In the genomic region with DNA sequence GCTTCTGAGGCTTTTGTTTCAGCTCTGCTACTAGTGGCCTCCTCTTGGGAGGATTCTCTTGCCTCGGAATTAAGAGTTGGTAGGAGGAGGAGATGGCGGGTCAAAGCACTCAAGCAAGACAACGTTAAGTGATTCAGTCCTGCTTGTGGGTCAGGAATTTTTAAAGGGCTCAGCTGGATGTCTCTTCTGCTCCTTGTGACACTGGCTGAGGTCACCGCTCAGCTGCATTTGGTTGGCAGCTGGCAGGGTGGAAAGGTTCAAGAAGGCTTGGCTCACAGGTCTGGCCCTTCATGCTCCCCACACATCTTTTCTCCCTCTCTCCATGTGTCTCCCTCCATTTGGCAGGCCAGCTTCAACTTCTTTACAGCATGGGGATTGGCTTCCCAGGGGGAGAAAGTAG, we compare ENCODE assay signal across 17 cellular contexts.
DNase-seq lines count a peak whose midpoint lies in the region; ATAC-seq, FAIRE-seq and TF ChIP-seq lines count a peak whose summit lies in the region.
"Had no signal": no experiment of that assay in that cellular context is flagged by ENCODE, and none has a peak within 500 bp of the region (broad histone marks: within the 10 kb centered on the region; RNA-seq: fewer than 3 reads in every experiment).

No MANE protein-coding gene starts in this region.

- H2AFZ ChIP-seq in GM23338 = no peak overlapping the region
- no peak overlapping the region for H2AFZ ChIP-seq in mesenchymal stem cell (ENCODE audit: low read depth, low read length)
- H2AFZ ChIP-seq in hepatocyte = no peak overlapping the region

- no peak overlapping the region for H4K91ac ChIP-seq in mesenchymal stem cell (ENCODE audit: low read length)

- no peak overlapping the region for H3K14ac ChIP-seq in mesenchymal stem cell (ENCODE audit: low read length in 2 of 2)

- no peaks in the 10 kb centered on the region for H3K27me3 Mint-ChIP-seq in GM23338 (ENCODE audit: insufficient read depth, low read depth, poor library complexity)

- H3K27me3 ChIP-seq in GM23338 (ENCODE audit: insufficient read depth) (no peaks in the 10 kb centered on the region), mesenchymal stem cell (ENCODE audit: control insufficient read depth in 1 of 2, insufficient read depth in 1 of 2, low read length in 2 of 2) (no peaks in the 10 kb centered on the region), thymus (ENCODE audit: control insufficient read depth, insufficient read depth) (no peaks in the 10 kb centered on the region), hepatocyte (no peaks in the 10 kb centered on the region)
- H3K27me3 ChIP-seq: BLaER1 treated with 17β-estradiol and CSF1 and Interleukin-3, amounts not matched to agents 10 nM and 100 nM had no signal

- no peaks in the 10 kb centered on the region for H3K4me1 Mint-ChIP-seq in GM23338

- no peak for TF ChIP-seq CTCF in GM23338 (conservative IDR thresholded peaks at IDR 0.05; ENCODE audit: low read depth in 2 of 2)
- no peak for TF ChIP-seq CTCF in hepatocyte (IDR thresholded peaks at IDR 0.05; ENCODE audit: poor library complexity)

- H3K9me3 ChIP-seq in mesenchymal stem cell (ENCODE audit: control insufficient read depth, low read length) (no peaks in the 10 kb centered on the region), thymus (ENCODE audit: control insufficient read depth) (no peaks in the 10 kb centered on the region), hepatocyte (ENCODE audit: low read depth) (no peaks in the 10 kb centered on the region)
- H3K9me3 ChIP-seq: A549, HAP-1 had no signal

- H3K27ac ChIP-seq in GM23338 (ENCODE audit: low read depth) (no peak overlapping the region), mesenchymal stem cell (ENCODE audit: low read length, poor library complexity, severe bottlenecking) (peak overlapping the region; percentile 47), thymus (ENCODE audit: low read depth) (peak overlapping the region; percentile 75), hepatocyte (no peak overlapping the region)
- H3K27ac ChIP-seq: A549; BLaER1 treated with 17β-estradiol and CSF1 and Interleukin-3, amounts not matched to agents 10 nM and 100 nM had no signal

- 85% methylated on average over 3 of the region's 4 CpGs for WGBS in mesenchymal stem cell
- WGBS in thymus = 95% methylated on average over 4 of the region's 4 CpGs
- 96% methylated on average over 4 of the region's 4 CpGs for WGBS in hepatocyte (ENCODE audit: low lambda C conversion rate, missing lambda C conversion rate)

- no peak overlapping the region for H2BK12ac ChIP-seq in mesenchymal stem cell (ENCODE audit: low read length in 2 of 2)

- no peaks in the 10 kb centered on the region for H3K36me3 Mint-ChIP-seq in GM23338 (ENCODE audit: low read depth)
- H3K36me3 Mint-ChIP-seq: CD8-positive, alpha-beta T cell had no signal

- H2BK15ac ChIP-seq in mesenchymal stem cell (ENCODE audit: low read depth, poor library complexity, severe bottlenecking) = no peak overlapping the region

- no peak overlapping the region for H3K4ac ChIP-seq in mesenchymal stem cell (ENCODE audit: low read depth in 1 of 2, low read length in 2 of 2)

- H2AK5ac ChIP-seq in mesenchymal stem cell (ENCODE audit: low read length, severe bottlenecking) = no peak overlapping the region

- DNase-seq in GM23338 (ENCODE audit: low spot score) (no peak), RCC 7860 (ENCODE audit: low spot score) (peak; percentile 5), mesenchymal stem cell (no peak), GM19240 (ENCODE audit: insufficient read length, low spot score) (no peak), hepatocyte (ENCODE audit: low spot score) (no peak), nucleus accumbens (lab: John Stamatoyannopoulos, UW) (no peak)
- DNase-seq: Calu3; CD8-positive, alpha-beta T cell; DMS 273 treated with DMSO at 0.1 percent for 48 hours; DMS53; DND-41; EL had no signal

- H3K79me2 ChIP-seq in GM23338 (replicated peaks; ENCODE audit: insufficient read depth) (no peaks in the 10 kb centered on the region), hepatocyte (no peaks in the 10 kb centered on the region)

- ATAC-seq in GM23338 = no peak
- ATAC-seq: A549; CD8-positive, alpha-beta T cell; GM12878 had no signal

- H3K9me2 ChIP-seq in GM23338 (ENCODE audit: insufficient read depth) (no peaks in the 10 kb centered on the region), hepatocyte (replicated peaks; ENCODE audit: insufficient read depth) (no peaks in the 10 kb centered on the region)

- no peak overlapping the region for H3K27ac Mint-ChIP-seq in GM23338
- H3K27ac Mint-ChIP-seq: CD8-positive, alpha-beta T cell had no signal

- H3F3A ChIP-seq in GM23338 (replicated peaks; ENCODE audit: low read depth) = no peaks in the 10 kb centered on the region

- H3K18ac ChIP-seq in mesenchymal stem cell (ENCODE audit: low read depth in 1 of 2, low read length in 2 of 2) = no peak overlapping the region

- no peak overlapping the region for H3K9ac ChIP-seq in mesenchymal stem cell (ENCODE audit: low read length)
- H3K9ac ChIP-seq: BLaER1 treated with 17β-estradiol and CSF1 and Interleukin-3, amounts not matched to agents 10 nM and 100 nM had no signal

- H2BK5ac ChIP-seq in mesenchymal stem cell (ENCODE audit: low read depth, low read length, poor library complexity, severe bottlenecking) = peak overlapping the region; percentile 84

- no peak overlapping the region for H3K4me3 Mint-ChIP-seq in GM23338
- H3K4me3 Mint-ChIP-seq: CD8-positive, alpha-beta T cell had no signal

- H3K4me3 ChIP-seq in GM23338 = no peak overlapping the region
- no peak overlapping the region for H3K4me3 ChIP-seq in mesenchymal stem cell (ENCODE audit: insufficient read depth in 1 of 2, low read depth in 1 of 2, low read length in 2 of 2)
- H3K4me3 ChIP-seq in thymus (ENCODE audit: low read length) = no peak overlapping the region
- no peak overlapping the region for H3K4me3 ChIP-seq in hepatocyte
- H3K4me3 ChIP-seq: A549; BLaER1 treated with 17β-estradiol and CSF1 and Interleukin-3, amounts not matched to agents 10 nM and 100 nM; GM12878; HAP-1 had no signal

- no peak overlapping the region for H4K8ac ChIP-seq in mesenchymal stem cell (ENCODE audit: low read length)

- H3K79me1 ChIP-seq in mesenchymal stem cell (replicated peaks; ENCODE audit: low read length, poor library complexity, severe bottlenecking) = peaks cover 10% of the 10 kb centered on the region

- H3K4me2 ChIP-seq in GM23338 (no peak overlapping the region), mesenchymal stem cell (ENCODE audit: low read length, poor library complexity, severe bottlenecking) (no peak overlapping the region), hepatocyte (no peak overlapping the region)
- H3K4me2 ChIP-seq: A549 had no signal

- H3K36me3 ChIP-seq in GM23338 (ENCODE audit: insufficient read depth) = no peaks in the 10 kb centered on the region
- H3K36me3 ChIP-seq in mesenchymal stem cell (ENCODE audit: control insufficient read depth in 1 of 2, insufficient read depth in 2 of 2, low read depth in 1 of 2, low read length in 2 of 2) = peaks cover 0 to 7% of the 10 kb centered on the region in 2 experiments
- no peaks in the 10 kb centered on the region for H3K36me3 ChIP-seq in thymus (ENCODE audit: control insufficient read depth, insufficient read depth)
- H3K36me3 ChIP-seq in hepatocyte (replicated peaks; ENCODE audit: insufficient read depth, low read depth) = no peaks in the 10 kb centered on the region
- H3K36me3 ChIP-seq: BLaER1 treated with 17β-estradiol and CSF1 and Interleukin-3, amounts not matched to agents 10 nM and 100 nM; HAP-1 had no signal

- no peak overlapping the region for H3K23ac ChIP-seq in mesenchymal stem cell (ENCODE audit: low read length in 2 of 2)

- no peaks in the 10 kb centered on the region; the same call in 2 of the 3 replicates for H3K9me3 Mint-ChIP-seq in GM23338

- H4K20me1 ChIP-seq in GM23338 (replicated peaks; ENCODE audit: insufficient read depth) (no peaks in the 10 kb centered on the region), hepatocyte (ENCODE audit: insufficient read depth, poor library complexity, severe bottlenecking) (no peaks in the 10 kb centered on the region)
- H4K20me1 ChIP-seq: BLaER1 treated with 17β-estradiol and CSF1 and Interleukin-3, amounts not matched to agents 10 nM and 100 nM had no signal

- no peak overlapping the region for H2BK120ac ChIP-seq in mesenchymal stem cell (ENCODE audit: low read depth, low read length)

- FAIRE-seq in RCC 7860 (lab: Jason Lieb, UNC) = no peak
- FAIRE-seq: A549, GM12878 had no signal

- no peaks in the 10 kb centered on the region for H3K4me1 ChIP-seq in GM23338 (ENCODE audit: insufficient read depth)
- H3K4me1 ChIP-seq in mesenchymal stem cell (ENCODE audit: control insufficient read depth, insufficient read depth, low read depth, low read length) = peaks cover 3% of the 10 kb centered on the region
- no peaks in the 10 kb centered on the region for H3K4me1 ChIP-seq in thymus (ENCODE audit: control insufficient read depth, insufficient read depth, low read length)
- H3K4me1 ChIP-seq in hepatocyte (ENCODE audit: insufficient read depth) = peaks cover 10% of the 10 kb centered on the region
- H3K4me1 ChIP-seq: A549 had no signal

TF ChIP-seq in GM23338, 12 proteins besides CTCF, POLR2A, EP300 and RAD21 (continues in another document):
- TF ChIP-seq, protein P1, sequence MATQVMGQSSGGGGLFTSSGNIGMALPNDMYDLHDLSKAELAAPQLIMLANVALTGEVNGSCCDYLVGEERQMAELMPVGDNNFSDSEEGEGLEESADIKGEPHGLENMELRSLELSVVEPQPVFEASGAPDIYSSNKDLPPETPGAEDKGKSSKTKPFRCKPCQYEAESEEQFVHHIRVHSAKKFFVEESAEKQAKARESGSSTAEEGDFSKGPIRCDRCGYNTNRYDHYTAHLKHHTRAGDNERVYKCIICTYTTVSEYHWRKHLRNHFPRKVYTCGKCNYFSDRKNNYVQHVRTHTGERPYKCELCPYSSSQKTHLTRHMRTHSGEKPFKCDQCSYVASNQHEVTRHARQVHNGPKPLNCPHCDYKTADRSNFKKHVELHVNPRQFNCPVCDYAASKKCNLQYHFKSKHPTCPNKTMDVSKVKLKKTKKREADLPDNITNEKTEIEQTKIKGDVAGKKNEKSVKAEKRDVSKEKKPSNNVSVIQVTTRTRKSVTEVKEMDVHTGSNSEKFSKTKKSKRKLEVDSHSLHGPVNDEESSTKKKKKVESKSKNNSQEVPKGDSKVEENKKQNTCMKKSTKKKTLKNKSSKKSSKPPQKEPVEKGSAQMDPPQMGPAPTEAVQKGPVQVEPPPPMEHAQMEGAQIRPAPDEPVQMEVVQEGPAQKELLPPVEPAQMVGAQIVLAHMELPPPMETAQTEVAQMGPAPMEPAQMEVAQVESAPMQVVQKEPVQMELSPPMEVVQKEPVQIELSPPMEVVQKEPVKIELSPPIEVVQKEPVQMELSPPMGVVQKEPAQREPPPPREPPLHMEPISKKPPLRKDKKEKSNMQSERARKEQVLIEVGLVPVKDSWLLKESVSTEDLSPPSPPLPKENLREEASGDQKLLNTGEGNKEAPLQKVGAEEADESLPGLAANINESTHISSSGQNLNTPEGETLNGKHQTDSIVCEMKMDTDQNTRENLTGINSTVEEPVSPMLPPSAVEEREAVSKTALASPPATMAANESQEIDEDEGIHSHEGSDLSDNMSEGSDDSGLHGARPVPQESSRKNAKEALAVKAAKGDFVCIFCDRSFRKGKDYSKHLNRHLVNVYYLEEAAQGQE (IDR thresholded peaks at IDR 0.05; ENCODE audit: unreplicated experiment) = no peak
- TF ChIP-seq EZH2phosphoT487 (IDR thresholded peaks at IDR 0.05; ENCODE audit: unreplicated experiment) (no peak), NANOG (IDR thresholded peaks at IDR 0.05; ENCODE audit: borderline replicate concordance) (no peak), ZNF331 (CRISPR knock-in tag; IDR thresholded peaks at IDR 0.05; ENCODE audit: low read depth) (peak; percentile 62)

Comparison
In these comparisons a context has a peak if more than half of its experiments do, and no peak if none do; other contexts are left out.
1. H3K27ac ChIP-seq: peak in mesenchymal stem cell (single experiment) and thymus (single experiment); none in GM23338 (single experiment) and hepatocyte (single experiment).